ENCODE assay signal across 1 cellular context in genomic region chr2:11541693-11542274, GRCh38.
TF ChIP-seq lines count a peak whose summit lies in the region.

No MANE protein-coding gene starts in this region.

TF ChIP-seq in GM23338, 12 proteins besides CTCF, POLR2A, EP300 and RAD21 (continued from another document):
- TF ChIP-seq EZH2phosphoT487 (IDR thresholded peaks at IDR 0.05; ENCODE audit: unreplicated experiment) (no peak), CREB1 (CRISPR knock-in tag; IDR thresholded peaks at IDR 0.05; ENCODE audit: low read depth) (no peak), REST (IDR thresholded peaks at IDR 0.05; ENCODE audit: unreplicated experiment) (no peak), ZNF331 (CRISPR knock-in tag; IDR thresholded peaks at IDR 0.05; ENCODE audit: low read depth) (no peak), POLR2AphosphoS5 (IDR thresholded peaks at IDR 0.05; ENCODE audit: low read depth) (no peak)
TF ChIP-seq in GM23338: peak in this region for 0.
